ENCODE assay signal across 8 cellular contexts in the genomic region with DNA sequence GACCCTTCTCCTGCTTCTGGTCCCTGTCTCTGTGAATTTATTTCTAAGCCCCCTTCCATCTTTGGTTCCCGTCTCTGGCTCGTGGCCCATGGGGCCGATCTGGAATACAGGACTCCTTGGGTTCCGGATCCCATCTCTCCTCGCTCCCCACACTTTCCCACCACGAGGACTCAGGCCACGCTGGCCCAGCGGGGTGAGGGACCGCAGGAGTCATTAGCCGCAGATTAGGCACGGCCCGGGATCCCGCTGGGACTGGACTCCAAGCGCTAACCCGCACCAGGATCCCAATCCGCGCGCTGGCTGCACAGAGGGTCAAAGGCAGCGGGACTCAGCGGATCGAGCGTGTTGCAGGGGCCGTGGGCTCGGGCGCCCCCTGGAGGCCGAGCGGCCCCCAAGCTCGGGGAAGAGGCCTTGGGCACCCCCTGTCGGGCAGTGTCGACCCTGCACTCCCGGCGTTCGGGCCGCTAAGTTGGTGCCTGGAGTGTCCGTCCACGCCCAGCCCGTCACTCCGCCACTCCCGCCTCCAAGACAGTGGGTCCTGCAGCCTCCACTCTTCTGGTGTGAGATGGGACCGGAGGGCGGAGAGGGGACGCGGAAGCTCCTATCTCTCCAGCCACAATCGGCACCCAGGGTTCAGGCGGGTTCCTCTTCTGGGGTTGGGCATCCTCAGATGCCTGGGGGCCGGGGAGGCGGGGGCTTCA. TPM values are rescaled to one million over a fixed set of nuclear protein-coding genes. Genes with fewer than 3 reads are reported as not detected.
A peak's percentile ranks its signal among the peaks of the same experiment; 100 is the strongest.
DNase-seq lines count a peak whose midpoint lies in the region; ATAC-seq and TF ChIP-seq lines count a peak whose summit lies in the region.

No MANE protein-coding gene starts in this region.

- H3K4me3 ChIP-seq in lower leg skin (ENCODE audit: low read depth, poor library complexity, severe bottlenecking) = peak overlapping the region; percentile 5

- peak; percentile 87 for DNase-seq in Ammon's horn (ENCODE audit: low spot score)
- DNase-seq in NCI-H460 (ENCODE audit: extremely low read depth, low read depth) = peak; percentile 91
- DNase-seq in activated CD4-positive, alpha-beta T cell treated with anti-CD3 and anti-CD28 coated beads, Interleukin-2, amount 10 ng/mL, durations not matched to agents 24 days and 14 days = peak; percentile 97
- DNase-seq in dermis blood vessel endothelial cell = peak; percentile 92
- DNase-seq in lower leg skin (ENCODE audit: low spot score in 2 of 2) = peak; percentile 84 to 97
- DNase-seq in stimulated activated CD4-positive, alpha-beta T cell treated with anti-CD3 and anti-CD28 coated beads, Interleukin-4, amount 100 ng/mL, for 4 hours = peak; percentile 76 to 88

- intact Hi-C loops in activated CD4-positive, alpha-beta T cell treated with anti-CD3 and anti-CD28 coated beads, Interleukin-2, amount 10 ng/mL, durations not matched to agents 24 days and 14 days (cut with micrococcal nuclease) = loop anchor here (1.0 to 2.0 kb wide), 4 partner anchors 10 to 192 kb away; partner anchors contain the start of genes R3HDM2 and SHMT2
- intact Hi-C loops in lower leg skin (cut with DNase I; ENCODE audit: low total_unique reads) = no loop called here

- TF ChIP-seq POLR2A in GM18951 (IDR thresholded peaks at IDR 0.05; ENCODE audit: extremely low read depth, insufficient read depth, insufficient read length) (peak; percentile 18), lower leg skin (IDR thresholded peaks at IDR 0.05) (no peak)

- peak overlapping the region; percentile 92 for H3K4me3 Mint-ChIP-seq in activated CD4-positive, alpha-beta T cell treated with anti-CD3 and anti-CD28 coated beads, Interleukin-2, amount 10 ng/mL, durations not matched to agents 24 days and 14 days

- peak; percentile 45 for ATAC-seq in HG03196 (IDR thresholded peaks at IDR 0.05; ENCODE audit: unreplicated experiment)

- H3K4me1 Mint-ChIP-seq in activated CD4-positive, alpha-beta T cell treated with anti-CD3 and anti-CD28 coated beads, Interleukin-2, amount 10 ng/mL, durations not matched to agents 24 days and 14 days = peaks cover 64% of the 10 kb centered on the region

- H3K36me3 Mint-ChIP-seq in activated CD4-positive, alpha-beta T cell treated with anti-CD3 and anti-CD28 coated beads, Interleukin-2, amount 10 ng/mL, durations not matched to agents 24 days and 14 days (ENCODE audit: low read depth) = peaks cover 19% of the 10 kb centered on the region

- peak overlapping the region; percentile 91 for H3K27ac Mint-ChIP-seq in activated CD4-positive, alpha-beta T cell treated with anti-CD3 and anti-CD28 coated beads, Interleukin-2, amount 10 ng/mL, durations not matched to agents 24 days and 14 days

- peaks cover 41% of the 10 kb centered on the region for H3K27me3 Mint-ChIP-seq in activated CD4-positive, alpha-beta T cell treated with anti-CD3 and anti-CD28 coated beads, Interleukin-2, amount 10 ng/mL, durations not matched to agents 24 days and 14 days

- H3K9me3 Mint-ChIP-seq in activated CD4-positive, alpha-beta T cell treated with anti-CD3 and anti-CD28 coated beads, Interleukin-2, amount 10 ng/mL, durations not matched to agents 24 days and 14 days = no peaks in the 10 kb centered on the region

- TF ChIP-seq CTCF in lower leg skin (IDR thresholded peaks at IDR 0.05) = peak in 2 of 3 donors; percentile 96 to 98

- in situ Hi-C loops in GM18951 (cut with MboI; ENCODE audit: low sequenced_read_pairs, unreplicated experiment) = no loop called here

- WGBS in lower leg skin, 2 donors = 1 to 3% methylated on average over 28 to 31 of the region's 47 CpGs

RNA-seq across cellular contexts. Expression of gene SHMT2, which starts 9.5 kb away (rescaled TPM):
- 373 and 409 TPM in 2 replicates for total RNA-seq in NCI-H460 (2014; rRNA removed; shearing (Covaris generic))
- 522 and 550 TPM in 2 replicates for polyA plus RNA-seq in NCI-H460 (2014; cell fraction: nucleus; rRNA removed)
- total RNA-seq in activated CD4-positive, alpha-beta T cell treated with anti-CD3 and anti-CD28 coated beads, Interleukin-2, amount 10 ng/mL, durations not matched to agents 24 days and 14 days = 297 and 310 TPM in 2 replicates
- total RNA-seq in dermis blood vessel endothelial cell (140 and 291 TPM in 2 replicates), lower leg skin (10 to 100 TPM; 62.4 to 71.8 (median 67.4) TPM)

RNA-seq across cellular contexts. Expression of gene STAC3, which starts 12.0 kb away (rescaled TPM):
- total RNA-seq in NCI-H460 (2014; rRNA removed; shearing (Covaris generic)) = 0.57 and 0.58 TPM in 2 replicates
- polyA plus RNA-seq in NCI-H460 (2014; cell fraction: nucleus; rRNA removed) = 0.08 and 0.24 TPM in 2 replicates
- total RNA-seq in activated CD4-positive, alpha-beta T cell treated with anti-CD3 and anti-CD28 coated beads, Interleukin-2, amount 10 ng/mL, durations not matched to agents 24 days and 14 days = 4.9 and 5.5 TPM in 2 replicates
- total RNA-seq in dermis blood vessel endothelial cell (0.65 TPM in 1 of 2 replicates, not detected in the other), lower leg skin (1 to 10 TPM in 2 of 4 donors, under 1 TPM in 2; 0.71 to 3.8 (median 1.5) TPM)

RNA-seq across cellular contexts. Expression of gene NXPH4, which starts 22.4 kb away (rescaled TPM):
- total RNA-seq in NCI-H460 (2014; rRNA removed; shearing (Covaris generic)) = 9.7 and 10.7 TPM in 2 replicates
- polyA plus RNA-seq in NCI-H460 (2014; cell fraction: nucleus; rRNA removed) = 13.2 and 18.1 TPM in 2 replicates
- 0.47 and 0.73 TPM in 2 replicates for total RNA-seq in activated CD4-positive, alpha-beta T cell treated with anti-CD3 and anti-CD28 coated beads, Interleukin-2, amount 10 ng/mL, durations not matched to agents 24 days and 14 days
- total RNA-seq in dermis blood vessel endothelial cell = 0.51 TPM in 1 of 2 replicates, not detected in the other
- total RNA-seq in lower leg skin = 10 to 100 TPM; 18.4 to 21.3 (median 19.9) TPM

Comparison
In these comparisons a context has a peak if more than half of its experiments do, and no peak if none do; other contexts are left out.
1. Peak in every context shown above with its lines: DNase-seq, ATAC-seq and H3K4me3 ChIP-seq.